Comparison of ENCODE assay signal across 8 cellular contexts in genomic region chrX:7132335-7133035, GRCh38. TPM values are rescaled to one million over a fixed set of nuclear protein-coding genes. Genes with fewer than 3 reads are reported as not detected.
DNase-seq lines count a peak whose midpoint lies in the region; ATAC-seq, FAIRE-seq and TF ChIP-seq lines count a peak whose summit lies in the region.

No MANE protein-coding gene starts in this region.

- peak; percentile 60 for TF ChIP-seq CTCF in A673 (conservative IDR thresholded peaks at IDR 0.05; ENCODE audit: low read depth, low read length)
- peak; percentile 58 for TF ChIP-seq CTCF in GM12864 (IDR thresholded peaks at IDR 0.05; ENCODE audit: low read depth, low read length, missing control alignments)
- no peak for TF ChIP-seq CTCF in omental fat pad (IDR thresholded peaks at IDR 0.05)

- H3K4me1 Mint-ChIP-seq in activated T-helper 2 cell treated with anti-CD3 and anti-CD28 coated beads, Interferon-gamma antibody, Interleukin-2, Interleukin-4, amounts not matched to agents 10 μg/mL and 5 μg/mL and 100 μg/mL, durations not matched to agents 14 hours and 24 hours and 36 hours (ENCODE audit: low read depth) = peaks cover 22% of the 10 kb centered on the region

- H3K36me3 ChIP-seq in A673 (ENCODE audit: insufficient read depth, low read length, poor library complexity, severe bottlenecking) = no peaks in the 10 kb centered on the region
- H3K36me3 ChIP-seq in small intestine (ENCODE audit: control insufficient read depth in 2 of 2, insufficient read depth in 2 of 2, low read length in 2 of 2) = no peaks in the 10 kb centered on the region

- FAIRE-seq in small intestine (lab: Jason Lieb, UNC) = no peak

- ATAC-seq in HG02610 (IDR thresholded peaks at IDR 0.05; ENCODE audit: unreplicated experiment) (peak; percentile 75), left cardiac atrium (peak in 1 of 2 donors; percentile 45), omental fat pad (ENCODE audit: low FRiP score) (no peak)

- no peak overlapping the region for H3K4me3 Mint-ChIP-seq in activated T-helper 2 cell treated with anti-CD3 and anti-CD28 coated beads, Interferon-gamma antibody, Interleukin-2, Interleukin-4, amounts not matched to agents 10 μg/mL and 5 μg/mL and 100 μg/mL, durations not matched to agents 14 hours and 24 hours and 36 hours (ENCODE audit: low read depth)

- H3K4me1 ChIP-seq in A673 (ENCODE audit: insufficient read depth, low read length, poor library complexity, severe bottlenecking) (peaks cover 7% of the 10 kb centered on the region), small intestine (ENCODE audit: control insufficient read depth in 2 of 2, insufficient read depth in 1 of 2, low read depth in 1 of 2, low read length in 1 of 2) (peaks cover 4 to 7% of the 10 kb centered on the region in 2 donors)

- H3K27me3 ChIP-seq in A673 (replicated peaks; ENCODE audit: insufficient read depth, low read depth, low read length, poor library complexity) (no peaks in the 10 kb centered on the region), small intestine (ENCODE audit: control insufficient read depth in 2 of 2, insufficient read depth in 2 of 2, low read length in 2 of 2) (no peaks in the 10 kb centered on the region)

- H3K4me3 ChIP-seq in A673 (ENCODE audit: low read depth, low read length, poor library complexity, severe bottlenecking) (no peak overlapping the region), GM12864 (ENCODE audit: low read depth, low read length) (no peak overlapping the region), small intestine (ENCODE audit: low read depth in 1 of 2, low read length in 2 of 2) (no peak overlapping the region)

- H3K9me3 Mint-ChIP-seq in activated T-helper 2 cell treated with anti-CD3 and anti-CD28 coated beads, Interferon-gamma antibody, Interleukin-2, Interleukin-4, amounts not matched to agents 10 μg/mL and 5 μg/mL and 100 μg/mL, durations not matched to agents 14 hours and 24 hours and 36 hours = no peaks in the 10 kb centered on the region

- WGBS in small intestine, 3 donors = 44 to 59% (median 45%) methylated on average over 3 of the region's 3 CpGs

- DNase-seq in A673 (ENCODE audit: low spot score) (peak; percentile 65), GM12864 (ENCODE audit: low read depth) (no peak), NCI-H1417 treated with DMSO at 0.1 percent for 48 hours (lab: John Stamatoyannopoulos, UW) (peak; percentile 31), left cardiac atrium (peak; percentile 63), small intestine (peak; percentile 90), omental fat pad (ENCODE audit: low spot score) (no peak)
- peak; percentile 9 for DNase-seq in activated T-helper 2 cell treated with anti-CD3 and anti-CD28 coated beads, Interferon-gamma antibody, Interleukin-2, Interleukin-4, amounts not matched to agents 10 μg/mL and 5 μg/mL and 100 μg/mL, durations not matched to agents 14 hours and 24 hours and 36 hours (ENCODE audit: low spot score)

- BruUV-seq in A673 (replicated peaks; lab: Mats Ljungman, UMichigan) = no TSS peak

- H3K36me3 Mint-ChIP-seq in activated T-helper 2 cell treated with anti-CD3 and anti-CD28 coated beads, Interferon-gamma antibody, Interleukin-2, Interleukin-4, amounts not matched to agents 10 μg/mL and 5 μg/mL and 100 μg/mL, durations not matched to agents 14 hours and 24 hours and 36 hours (ENCODE audit: low read depth) = no peaks in the 10 kb centered on the region

- H3K27ac ChIP-seq in A673 (ENCODE audit: low read depth, low read length, poor library complexity, severe bottlenecking) (no peak overlapping the region), small intestine (ENCODE audit: low read depth in 1 of 2, low read length in 1 of 2) (peak overlapping the region; percentile 61 to 72)

- intact Hi-C loops in A673 (cut with micrococcal nuclease; ENCODE audit: unreplicated experiment) (loop anchor here (5.0 kb wide), 1 partner anchor 795 kb away; the partner anchor contains the start of gene PNPLA4), left cardiac atrium (cut with DNase I) (no loop called here)
- intact Hi-C loops in activated T-helper 2 cell treated with anti-CD3 and anti-CD28 coated beads, Interferon-gamma antibody, Interleukin-2, Interleukin-4, amounts not matched to agents 10 μg/mL and 5 μg/mL and 100 μg/mL, durations not matched to agents 14 hours and 24 hours and 36 hours (cut with micrococcal nuclease) = loop anchor here (5.0 kb wide), 1 partner anchor 795 kb away; the partner anchor contains the start of gene PNPLA4

- H3K27me3 Mint-ChIP-seq in activated T-helper 2 cell treated with anti-CD3 and anti-CD28 coated beads, Interferon-gamma antibody, Interleukin-2, Interleukin-4, amounts not matched to agents 10 μg/mL and 5 μg/mL and 100 μg/mL, durations not matched to agents 14 hours and 24 hours and 36 hours (ENCODE audit: low read depth) = no peaks in the 10 kb centered on the region

- POLR2A ChIA-PET in A673 (lab: Charles Lee; ENCODE audit: low non-redundant PET) = no interaction called here

- H3K9me3 ChIP-seq in A673 (ENCODE audit: low read depth, low read length, poor library complexity, severe bottlenecking) = no peaks in the 10 kb centered on the region
- no peaks in the 10 kb centered on the region for H3K9me3 ChIP-seq in small intestine (ENCODE audit: control insufficient read depth, low read depth)

- CTCF ChIA-PET in A673 (lab: Charles Lee) = no interaction called here

- H3K27ac Mint-ChIP-seq in activated T-helper 2 cell treated with anti-CD3 and anti-CD28 coated beads, Interferon-gamma antibody, Interleukin-2, Interleukin-4, amounts not matched to agents 10 μg/mL and 5 μg/mL and 100 μg/mL, durations not matched to agents 14 hours and 24 hours and 36 hours = no peak overlapping the region

RNA-seq across cellular contexts. Expression of gene STS, which starts 15.0 kb away (rescaled TPM):
- total RNA-seq in A673 (2021) (1.7 and 2.5 TPM in 2 replicates), left cardiac atrium (1 to 10 TPM; 7.2 to 9.5 TPM), omental fat pad (10 to 100 TPM in 3 of 4 donors, 1 to 10 TPM in 1; 8.6 to 23.9 (median 14.9) TPM)
- total RNA-seq in activated T-helper 2 cell treated with anti-CD3 and anti-CD28 coated beads, Interferon-gamma antibody, Interleukin-2, Interleukin-4, amounts not matched to agents 10 μg/mL and 5 μg/mL and 100 μg/mL, durations not matched to agents 14 hours and 24 hours and 36 hours = 0.90 and 1.0 TPM in 2 replicates
- polyA plus RNA-seq in small intestine = 1 to 10 TPM in 2 of 3 donors, under 1 TPM in 1; 0.67 to 3.4 (median 1.4) TPM

RNA-seq across cellular contexts. Expression of gene PUDP, which starts 15.5 kb away (rescaled TPM):
- total RNA-seq in A673 (2021) (17.6 and 19.8 TPM in 2 replicates), left cardiac atrium (10 to 100 TPM; 16.9 to 21.2 TPM), omental fat pad (10 to 100 TPM in 3 of 4 donors, 1 to 10 TPM in 1; 5.5 to 15.5 (median 11.9) TPM)
- total RNA-seq in activated T-helper 2 cell treated with anti-CD3 and anti-CD28 coated beads, Interferon-gamma antibody, Interleukin-2, Interleukin-4, amounts not matched to agents 10 μg/mL and 5 μg/mL and 100 μg/mL, durations not matched to agents 14 hours and 24 hours and 36 hours = 16.3 and 16.7 TPM in 2 replicates
- 10 to 100 TPM; 16.3 to 20.3 (median 16.8) TPM for polyA plus RNA-seq in small intestine

Comparison
In these comparisons a context has a peak if more than half of its experiments do, and no peak if none do; other contexts are left out.
1. DNase-seq: peak in A673 (single experiment), NCI-H1417 treated with DMSO at 0.1 percent for 48 hours (single experiment), activated T-helper 2 cell treated with anti-CD3 and anti-CD28 coated beads, Interferon-gamma antibody, Interleukin-2, Interleukin-4, amounts not matched to agents 10 μg/mL and 5 μg/mL and 100 μg/mL, durations not matched to agents 14 hours and 24 hours and 36 hours (single experiment), left cardiac atrium (single experiment) and small intestine (single experiment); none in GM12864 (single experiment) and omental fat pad (single experiment).
2. CTCF ChIP-seq: peak in A673 (single experiment) and GM12864 (single experiment); none in omental fat pad (0 of 3).
3. intact Hi-C loops: an anchor here in A673 (5.0 kb wide) and activated T-helper 2 cell treated with anti-CD3 and anti-CD28 coated beads, Interferon-gamma antibody, Interleukin-2, Interleukin-4, amounts not matched to agents 10 μg/mL and 5 μg/mL and 100 μg/mL, durations not matched to agents 14 hours and 24 hours and 36 hours (5.0 kb wide); none called in left cardiac atrium.